In the genomic region with DNA sequence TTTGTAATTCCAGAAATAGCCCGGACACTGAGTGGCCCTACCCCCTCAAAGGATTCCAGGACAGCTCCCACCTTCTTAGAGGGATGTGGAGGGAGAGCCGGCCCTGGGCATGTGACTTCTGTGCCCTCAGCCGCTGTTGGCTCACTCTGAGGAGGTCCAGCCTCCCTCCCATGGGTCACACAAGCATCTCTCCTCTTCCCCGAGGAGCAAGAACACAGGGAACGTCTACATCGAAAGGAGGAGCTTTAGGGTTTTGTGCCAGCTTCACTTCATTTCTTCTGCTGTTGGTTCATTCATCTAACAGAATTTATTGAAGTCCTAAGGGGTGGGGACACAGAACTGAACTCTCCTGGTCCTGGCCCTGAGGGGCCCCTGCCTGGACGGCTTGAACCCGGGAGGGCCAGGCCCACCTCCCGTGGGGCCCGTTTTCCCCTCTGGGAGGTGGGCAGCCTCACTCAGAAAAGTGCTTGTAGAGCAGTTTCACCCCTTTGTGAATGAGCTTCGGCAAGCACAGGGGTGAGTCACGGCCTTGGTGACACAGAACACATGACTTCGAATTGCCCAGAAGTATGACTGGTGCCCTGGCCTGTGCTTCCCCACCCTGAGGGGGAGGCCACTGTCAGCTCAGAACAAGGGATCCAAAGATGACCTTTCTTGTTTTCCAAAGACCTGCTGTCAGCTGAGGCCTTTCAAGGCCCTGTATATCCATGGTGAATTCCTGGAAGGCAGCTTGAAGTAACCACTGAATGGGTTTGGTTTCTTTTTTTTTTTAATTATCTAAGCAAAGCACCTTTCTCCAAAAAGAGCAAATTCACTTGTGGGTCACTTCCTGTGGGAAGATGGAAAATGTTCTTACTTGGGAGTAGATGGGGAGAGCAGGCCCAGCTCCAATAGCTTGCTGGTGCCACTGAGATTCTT, we compare ENCODE assay signal across 8 cellular contexts. TPM values are rescaled to one million over a fixed set of nuclear protein-coding genes. Genes with fewer than 3 reads are reported as not detected.
DNase-seq lines count a peak whose midpoint lies in the region; ATAC-seq and TF ChIP-seq lines count a peak whose summit lies in the region.

No MANE protein-coding gene starts in this region.

- H3K79me2 ChIP-seq in HCT116 (ENCODE audit: insufficient read depth, low read length) (no peaks in the 10 kb centered on the region), hepatocyte (no peaks in the 10 kb centered on the region)

- H3K36me3 ChIP-seq in HCT116 (ENCODE audit: control insufficient read depth in 1 of 2, insufficient read depth in 2 of 2, low read length in 2 of 2): no peaks in the 10 kb centered on the region
- H3K36me3 ChIP-seq in SK-N-MC (ENCODE audit: insufficient read depth, low read length): no peaks in the 10 kb centered on the region
- no peaks in the 10 kb centered on the region for H3K36me3 ChIP-seq in hepatocyte (replicated peaks; ENCODE audit: insufficient read depth, low read depth)

- BruUV-seq in HCT116 (replicated peaks; lab: Mats Ljungman, UMichigan): no TSS peak

- intact Hi-C loops in HCT116 (cut with micrococcal nuclease): no loop called here

- 50% methylated on average over 13 of the region's 13 CpGs for WGBS in hepatocyte (ENCODE audit: low lambda C conversion rate, missing lambda C conversion rate)

- H3K9me3 ChIP-seq in HCT116 (ENCODE audit: control insufficient read depth in 1 of 2, insufficient read depth in 1 of 2, low read depth in 1 of 2, low read length in 2 of 2) (no peaks in the 10 kb centered on the region), SK-N-MC (ENCODE audit: low read depth, low read length) (no peaks in the 10 kb centered on the region), hepatocyte (ENCODE audit: low read depth) (no peaks in the 10 kb centered on the region)

- peak overlapping the region; percentile 63 for H3K4me2 ChIP-seq in HCT116 (ENCODE audit: low read length)
- peak overlapping the region; percentile 1 for H3K4me2 ChIP-seq in hepatocyte

- TF ChIP-seq POLR2A in HCT116 (IDR thresholded peaks at IDR 0.05; ENCODE audit: borderline replicate concordance, extremely low read depth, insufficient read depth, insufficient read length): no peak

- no peaks in the 10 kb centered on the region for H4K20me1 ChIP-seq in HCT116 (ENCODE audit: insufficient read depth)
- no peaks in the 10 kb centered on the region for H4K20me1 ChIP-seq in hepatocyte (ENCODE audit: insufficient read depth, poor library complexity, severe bottlenecking)

- DNase-seq in HCT116 (ENCODE audit: low read depth, low spot score): peak; percentile 54
- no peak for DNase-seq in SK-N-MC (ENCODE audit: low read depth, low spot score)
- DNase-seq in activated naive CD8-positive, alpha-beta T cell treated with anti-CD3 and anti-CD28 coated beads, Interleukin-2, amount 50 U/mL, for 24 hours: peak; percentile 80
- peak; percentile 88 for DNase-seq in hepatocyte (ENCODE audit: low spot score)
- DNase-seq in stimulated activated CD4-positive, alpha-beta T cell treated with anti-CD3 and anti-CD28 coated beads, Interleukin-1b, Interleukin-23, amount 100 ng/mL, for 48 hours: peak; percentile 92
- DNase-seq in NCI-H1417 treated with DMSO at 0.1 percent for 48 hours (lab: John Stamatoyannopoulos, UW): no peak
- no peak for DNase-seq in NCI-H446 treated with DMSO at 0.1 percent for 48 hours (lab: John Stamatoyannopoulos, UW)

- POLR2A ChIA-PET in HCT116 (lab: Charles Lee): interaction anchor here (0.9 to 1.7 kb wide), 4 partner anchors 9 to 73 kb away, joined by 3 to 8 read pairs (median 6); partner anchors contain the start of genes NFKBIA and PSMA6

- H3K27ac ChIP-seq in HCT116 (ENCODE audit: low read depth, low read length) (peak overlapping the region; percentile 31), SK-N-MC (0 out of 2 replicates have a peak overlapping the region, but pooled peaks have one; percentile 6), hepatocyte (peak overlapping the region; percentile 86)

- peak overlapping the region; percentile 65 for H3K4me3 Mint-ChIP-seq in activated naive CD8-positive, alpha-beta T cell treated with anti-CD3 and anti-CD28 coated beads, Interleukin-2, amount 50 U/mL, for 24 hours

- H3K36me3 Mint-ChIP-seq in activated naive CD8-positive, alpha-beta T cell treated with anti-CD3 and anti-CD28 coated beads, Interleukin-2, amount 50 U/mL, for 24 hours (ENCODE audit: low read depth): no peaks in the 10 kb centered on the region

- H3K27me3 ChIP-seq in HCT116 (ENCODE audit: insufficient read depth, low read length): no peaks in the 10 kb centered on the region
- H3K27me3 ChIP-seq in hepatocyte: no peaks in the 10 kb centered on the region

- TF ChIP-seq RAD21 in HCT116 (IDR thresholded peaks at IDR 0.05; ENCODE audit: low read depth): no peak

- RAD21 ChIA-PET in HCT116 (lab: Charles Lee; ENCODE audit: low non-redundant PET in 1 of 2, low total read pairs in 2 of 2, uncharacterized antibody in 2 of 2, unreplicated experiment in 2 of 2): interaction anchor here in 1 of 2 experiments (0.6 to 1.0 kb wide), 2 partner anchors 14 to 38 kb away, joined by 3 read pairs; no protein-coding TSS in a partner anchor

- ATAC-seq in HCT116 (peak; percentile 90), GM21390 (IDR thresholded peaks at IDR 0.05; ENCODE audit: unreplicated experiment) (no peak)
- ATAC-seq in activated naive CD8-positive, alpha-beta T cell treated with anti-CD3 and anti-CD28 coated beads, Interleukin-2, amount 50 U/mL, for 24 hours: peak; percentile 90

- no peak overlapping the region for H3K4me3 ChIP-seq in HCT116 (replicated peaks in 1 of 2; ENCODE audit: low read depth in 1 of 2, low read length in 2 of 2)
- no peak overlapping the region for H3K4me3 ChIP-seq in SK-N-MC
- no peak overlapping the region for H3K4me3 ChIP-seq in hepatocyte

- no peaks in the 10 kb centered on the region for H3K27me3 Mint-ChIP-seq in activated naive CD8-positive, alpha-beta T cell treated with anti-CD3 and anti-CD28 coated beads, Interleukin-2, amount 50 U/mL, for 24 hours

- H3K9ac ChIP-seq in HCT116 (ENCODE audit: low read length) (peak overlapping the region; percentile 21; the same call in 1 of the 2 replicates), SK-N-MC (ENCODE audit: insufficient read length) (no peak overlapping the region)

- H3K9me2 ChIP-seq in HCT116 (ENCODE audit: insufficient read depth) (no peaks in the 10 kb centered on the region), hepatocyte (replicated peaks; ENCODE audit: insufficient read depth) (no peaks in the 10 kb centered on the region)

- H3K4me1 Mint-ChIP-seq in activated naive CD8-positive, alpha-beta T cell treated with anti-CD3 and anti-CD28 coated beads, Interleukin-2, amount 50 U/mL, for 24 hours: peaks cover 71% of the 10 kb centered on the region

- CTCF ChIA-PET in HCT116 (lab: Charles Lee): interaction anchor here (1.4 kb wide), 1 partner anchor 9 kb away, joined by 3 read pairs; no protein-coding TSS in a partner anchor

- H3K4me1 ChIP-seq in HCT116 (ENCODE audit: control insufficient read depth in 1 of 2, insufficient read depth in 2 of 2, low read length in 2 of 2) (peaks cover 12 to 31% of the 10 kb centered on the region in 2 experiments), hepatocyte (ENCODE audit: insufficient read depth) (peaks cover 26% of the 10 kb centered on the region)

- peak overlapping the region; percentile 97 for H3K27ac Mint-ChIP-seq in activated naive CD8-positive, alpha-beta T cell treated with anti-CD3 and anti-CD28 coated beads, Interleukin-2, amount 50 U/mL, for 24 hours

- TF ChIP-seq CTCF in HCT116 (IDR thresholded peaks at IDR 0.05 in 2 of 3, conservative IDR thresholded peaks at IDR 0.05 in 1 of 3; ENCODE audit: borderline replicate concordance in 1 of 3, insufficient read depth in 1 of 3, low read depth in 2 of 3, low read length in 2 of 3): no peak
- TF ChIP-seq CTCF in hepatocyte (IDR thresholded peaks at IDR 0.05; ENCODE audit: poor library complexity): no peak

- no peaks in the 10 kb centered on the region for H3K9me3 Mint-ChIP-seq in activated naive CD8-positive, alpha-beta T cell treated with anti-CD3 and anti-CD28 coated beads, Interleukin-2, amount 50 U/mL, for 24 hours

- H2AFZ ChIP-seq in HCT116 (ENCODE audit: low read depth, low read length, poor library complexity, severe bottlenecking) (peak overlapping the region; percentile 77), hepatocyte (no peak overlapping the region)

TF ChIP-seq in HCT116, 20 proteins besides CTCF, POLR2A, EP300 and RAD21 (continues in another document):
- TF ChIP-seq, protein P1, sequence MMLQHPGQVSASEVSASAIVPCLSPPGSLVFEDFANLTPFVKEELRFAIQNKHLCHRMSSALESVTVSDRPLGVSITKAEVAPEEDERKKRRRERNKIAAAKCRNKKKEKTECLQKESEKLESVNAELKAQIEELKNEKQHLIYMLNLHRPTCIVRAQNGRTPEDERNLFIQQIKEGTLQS (IDR thresholded peaks at IDR 0.05): no peak
- no peak for TF ChIP-seq REST (IDR thresholded peaks at IDR 0.05; ENCODE audit: low read depth)

RNA-seq across cellular contexts. Expression of gene NFKBIA, which starts 39.2 kb away (rescaled TPM):
- total RNA-seq in HCT116 (2021; ENCODE audit: unreplicated experiment) (42.6 TPM), hepatocyte (238 and 252 TPM in 2 replicates)
- 38.0 and 62.5 TPM in 2 replicates for polyA plus RNA-seq in HCT116 (2012)
- 345 and 359 TPM in 2 replicates for polyA plus RNA-seq in hepatocyte

Comparison
In these comparisons a context has a peak if more than half of its experiments do, and no peak if none do; other contexts are left out.
1. DNase-seq: peak in HCT116 (single experiment), activated naive CD8-positive, alpha-beta T cell treated with anti-CD3 and anti-CD28 coated beads, Interleukin-2, amount 50 U/mL, for 24 hours (single experiment), hepatocyte (single experiment) and stimulated activated CD4-positive, alpha-beta T cell treated with anti-CD3 and anti-CD28 coated beads, Interleukin-1b, Interleukin-23, amount 100 ng/mL, for 48 hours (single experiment); none in SK-N-MC (single experiment), NCI-H1417 treated with DMSO at 0.1 percent for 48 hours (single experiment) and NCI-H446 treated with DMSO at 0.1 percent for 48 hours (single experiment).
2. H3K27ac ChIP-seq: peak in every context shown above with its lines; median percentile 86 in hepatocyte; 31 in HCT116; 6 in SK-N-MC.